27 cellular contexts compared by ENCODE assay signal in the genomic region with DNA sequence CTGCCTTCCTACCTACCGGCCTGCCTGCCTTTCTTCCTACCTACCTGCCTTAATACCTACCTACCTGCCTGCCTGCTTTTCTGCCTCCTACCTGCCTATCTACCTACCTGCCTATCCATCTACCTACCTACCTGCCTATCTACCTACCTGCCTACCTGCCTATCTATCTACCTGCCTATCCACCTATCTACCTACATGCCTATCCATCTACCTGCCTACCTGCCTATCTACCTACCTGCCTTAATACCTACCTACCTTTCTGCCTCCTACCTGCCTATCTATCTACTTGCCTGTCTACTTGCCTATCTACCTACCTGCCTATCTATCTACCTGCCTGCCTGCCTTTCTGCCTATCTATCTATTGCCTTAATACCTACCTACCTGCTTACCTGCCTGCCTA.
"Had no signal": no experiment of that assay in that cellular context is flagged by ENCODE, and none has a peak within 500 bp of the region (broad histone marks: within the 10 kb centered on the region; RNA-seq: fewer than 3 reads in every experiment).

No MANE protein-coding gene starts in this region.

- FAIRE-seq: islet of Langerhans, kidney had no signal

- H3K9me3 Mint-ChIP-seq: mesothelial cell of epicardium; stimulated activated naive CD8-positive, alpha-beta T cell treated with anti-CD3 and anti-CD28 coated beads, Interleukin-15, amount 100 ng/mL, for 72 hours had no signal

- H3K9me3 ChIP-seq: left lung, lower lobe of right lung, mucosa of descending colon, ovary, right atrium auricular region, testis, thyroid gland, transverse colon, upper lobe of left lung had no signal

- H3K36me3 ChIP-seq: left lung, lower lobe of right lung, ovary, right atrium auricular region, thyroid gland, transverse colon, upper lobe of left lung had no signal

- H3K4me1 Mint-ChIP-seq: immature natural killer cell; naive thymus-derived CD4-positive, alpha-beta T cell; stimulated activated naive CD8-positive, alpha-beta T cell treated with anti-CD3 and anti-CD28 coated beads, Interleukin-15, amount 100 ng/mL, for 72 hours had no signal

- H3K4me3 ChIP-seq: left lung, lower lobe of right lung, mucosa of descending colon, ovary, right atrium auricular region, skin epidermis, testis, thyroid gland, transverse colon, upper lobe of left lung had no signal

- H3K4me1 ChIP-seq: left lung, lower lobe of right lung, right atrium auricular region, testis, thyroid gland, transverse colon, upper lobe of left lung had no signal

- H3K27me3 ChIP-seq: left lung, ovary, right atrium auricular region, testis, thyroid gland, transverse colon, upper lobe of left lung had no signal

- H3K27ac Mint-ChIP-seq: immature natural killer cell; mesothelial cell of epicardium; naive thymus-derived CD4-positive, alpha-beta T cell; natural killer cell treated with Interleukin-12 subunit alpha and Interleukin-12 subunit beta and Interleukin-15 and Interleukin-18, amount 100 ng/mL, for 72 hours; progenitor cell of endocrine pancreas; stimulated activated naive CD8-positive, alpha-beta T cell treated with anti-CD3 and anti-CD28 coated beads, Interleukin-15, amount 100 ng/mL, for 72 hours had no signal

- ATAC-seq: left colon; left lung; lower lobe of right lung; mucosa of descending colon; naive thymus-derived CD4-positive, alpha-beta T cell; natural killer cell treated with Interleukin-12 subunit alpha and Interleukin-12 subunit beta and Interleukin-15 and Interleukin-18, amount 100 ng/mL, for 72 hours; sciatic nerve; stimulated activated naive CD8-positive, alpha-beta T cell treated with anti-CD3 and anti-CD28 coated beads, Interleukin-15, amount 100 ng/mL, for 72 hours had no signal

- DNase-seq: immature natural killer cell; kidney; left colon; left lung; lower lobe of right lung; mammary epithelial cell; mesendoderm; mucosa of descending colon; naive thymus-derived CD4-positive, alpha-beta T cell; ovary; stimulated activated CD4-positive, alpha-beta T cell treated with anti-CD3 and anti-CD28 coated beads, Interleukin-12 subunit alpha, Interleukin-12 subunit beta, amount 100 ng/mL, for 4 hours; stimulated activated CD4-positive, alpha-beta T cell treated with anti-CD3 and anti-CD28 coated beads, Interleukin-15, amount 100 ng/mL, for 24 hours; stimulated activated CD4-positive, alpha-beta T cell treated with anti-CD3 and anti-CD28 coated beads, Interleukin-2, amount 100 ng/mL, for 24 hours; stimulated activated CD4-positive, alpha-beta T cell treated with anti-CD3 and anti-CD28 coated beads, Interleukin-4, amount 100 ng/mL, for 1 hour; stimulated activated naive CD4-positive, alpha-beta T cell treated with Interleukin-2 at 50 U/mL for 16 hours; stimulated activated naive CD8-positive, alpha-beta T cell treated with anti-CD3 and anti-CD28 coated beads, Interleukin-15, amount 100 ng/mL, for 72 hours; testis; transverse colon; upper lobe of left lung had no signal

- H3K36me3 Mint-ChIP-seq: immature natural killer cell; mesothelial cell of epicardium; naive thymus-derived CD4-positive, alpha-beta T cell; natural killer cell treated with Interleukin-12 subunit alpha and Interleukin-12 subunit beta and Interleukin-15 and Interleukin-18, amount 100 ng/mL, for 72 hours had no signal

- H3K27me3 Mint-ChIP-seq: stimulated activated naive CD8-positive, alpha-beta T cell treated with anti-CD3 and anti-CD28 coated beads, Interleukin-15, amount 100 ng/mL, for 72 hours had no signal

- H3K27ac ChIP-seq: left lung, lower lobe of right lung, ovary, right atrium auricular region, skin epidermis, testis, thyroid gland, transverse colon, upper lobe of left lung had no signal

- H3K4me3 Mint-ChIP-seq: immature natural killer cell; mesothelial cell of epicardium; natural killer cell treated with Interleukin-12 subunit alpha and Interleukin-12 subunit beta and Interleukin-15 and Interleukin-18, amount 100 ng/mL, for 72 hours; stimulated activated naive CD8-positive, alpha-beta T cell treated with anti-CD3 and anti-CD28 coated beads, Interleukin-15, amount 100 ng/mL, for 72 hours had no signal
